Comparison of ENCODE assay signal across 11 cellular contexts in genomic region chr3:23219117-23219516, GRCh38. TPM values are rescaled to one million over a fixed set of nuclear protein-coding genes. Genes with fewer than 3 reads are reported as not detected.
DNase-seq lines count a peak whose midpoint lies in the region; ATAC-seq and TF ChIP-seq lines count a peak whose summit lies in the region.
"Had no signal": no experiment of that assay in that cellular context is flagged by ENCODE, and none has a peak within 500 bp of the region (broad histone marks: within the 10 kb centered on the region; RNA-seq: fewer than 3 reads in every experiment).

No MANE protein-coding gene starts in this region.

- H3K27me3 ChIP-seq in right lobe of liver: no peaks in the 10 kb centered on the region
- no peaks in the 10 kb centered on the region for H3K27me3 ChIP-seq in Peyer's patch
- no peaks in the 10 kb centered on the region for H3K27me3 ChIP-seq in uterus

- 20% methylated on average over 2 of the region's 2 CpGs for WGBS in right lobe of liver (ENCODE audit: insufficient coverage, low coverage, low lambda C conversion rate, missing lambda C conversion rate)

- H3K4me3 ChIP-seq in HEK293 (ENCODE audit: low read depth, low read length) (no peak overlapping the region), right lobe of liver (no peak overlapping the region), Peyer's patch (no peak overlapping the region), uterus (no peak overlapping the region)

- intact Hi-C loops in right lobe of liver (cut with DNase I): no loop called here
- intact Hi-C loops in uterus (cut with DNase I; ENCODE audit: low total_unique reads): no loop called here

- no peak for TF ChIP-seq CTCF in HEK293 (tag by site-specific recombination; IDR thresholded peaks at IDR 0.05)
- TF ChIP-seq CTCF in right lobe of liver (IDR thresholded peaks at IDR 0.05): no peak
- TF ChIP-seq CTCF in Peyer's patch (IDR thresholded peaks at IDR 0.05): no peak
- TF ChIP-seq CTCF in uterus (IDR thresholded peaks at IDR 0.05): no peak

- TF ChIP-seq POLR2A in right lobe of liver (IDR thresholded peaks at IDR 0.05) (no peak), Peyer's patch (IDR thresholded peaks at IDR 0.05) (no peak), uterus (IDR thresholded peaks at IDR 0.05) (no peak)

- POLR2A ChIA-PET in HEK293 (lab: Yijun Ruan, JAX): no interaction called here

- DNase-seq in right lobe of liver (no peak), Peyer's patch (no peak), NCI-H1092 treated with DMSO at 0.1 percent for 48 hours (lab: John Stamatoyannopoulos, UW) (no peak), uterus (no peak)
- DNase-seq in effector CD8-positive, alpha-beta T cell (lab: John Stamatoyannopoulos, UW): no peak
- DNase-seq: DMS79; kidney; stimulated activated naive CD4-positive, alpha-beta T cell had no signal

- H3K27ac ChIP-seq in HEK293 (ENCODE audit: extremely low read depth, low read depth, low read length) (no peak overlapping the region), right lobe of liver (no peak overlapping the region), Peyer's patch (no peak overlapping the region), uterus (no peak overlapping the region)

- peaks cover 3% of the 10 kb centered on the region; the same call in 1 of the 2 replicates for H3K4me1 ChIP-seq in HEK293 (ENCODE audit: control insufficient read depth, insufficient read depth, low read length)
- peaks cover 0 to 12% (median 3%) of the 10 kb centered on the region in 4 donors for H3K4me1 ChIP-seq in right lobe of liver
- peaks cover 0 to 4% (median 0%) of the 10 kb centered on the region in 4 donors for H3K4me1 ChIP-seq in Peyer's patch
- H3K4me1 ChIP-seq in uterus: no peaks in the 10 kb centered on the region

- H3K9me3 ChIP-seq in HEK293 (ENCODE audit: control insufficient read depth, insufficient read depth, low read depth, low read length) (no peaks in the 10 kb centered on the region), right lobe of liver (no peaks in the 10 kb centered on the region), Peyer's patch (no peaks in the 10 kb centered on the region), uterus (no peaks in the 10 kb centered on the region)

- CTCF ChIA-PET in HEK293 (lab: Yijun Ruan, JAX): no interaction called here

- H3K36me3 ChIP-seq in HEK293 (ENCODE audit: control insufficient read depth in 2 of 2, insufficient read depth in 1 of 2, low read length in 2 of 2) (no peaks in the 10 kb centered on the region), right lobe of liver (no peaks in the 10 kb centered on the region), Peyer's patch (no peaks in the 10 kb centered on the region), uterus (no peaks in the 10 kb centered on the region)

- ATAC-seq in GM18861 (IDR thresholded peaks at IDR 0.05; ENCODE audit: unreplicated experiment): peak; percentile 51
- peak; percentile 44 for ATAC-seq in HG03571 (IDR thresholded peaks at IDR 0.05; ENCODE audit: unreplicated experiment)
- peak; percentile 79 to 91 (median 88) for ATAC-seq in right lobe of liver

TF ChIP-seq in HEK293, 187 proteins besides CTCF, POLR2A, EP300 and RAD21:
- TF ChIP-seq ZNF501 (tag by site-specific recombination; IDR thresholded peaks at IDR 0.05): no peak
- TF ChIP-seq ZNF843 (tag by site-specific recombination; IDR thresholded peaks at IDR 0.05): 0 out of 2 replicates have a peak, but pooled peaks have one; percentile 42
- TF ChIP-seq ZXDB (tag by site-specific recombination; IDR thresholded peaks at IDR 0.05): no peak
- TF ChIP-seq ZNF335 (tag by site-specific recombination; conservative IDR thresholded peaks at IDR 0.05): no peak
- 0 out of 2 replicates have a peak, but pooled peaks have one; percentile 18 for TF ChIP-seq ZBTB20 (tag by site-specific recombination; IDR thresholded peaks at IDR 0.05)
TF ChIP-seq in HEK293: peak in this region for 2.

RNA-seq across cellular contexts. Expression of gene UBE2E2, which starts 16.0 kb away (rescaled TPM):
- 10 to 100 TPM; 17.2 to 29.1 (median 18.1) TPM for total RNA-seq in right lobe of liver
- 10 to 100 TPM in 2 of 4 donors, 1 to 10 TPM in 1, under 1 TPM in 1; 0.70 to 37.1 (median 20.8) TPM for total RNA-seq in Peyer's patch
- total RNA-seq in uterus: 10 to 100 TPM in 2 of 4 donors, 1 to 10 TPM in 2; 3.1 to 58.5 (median 25.0) TPM
